8 cellular contexts compared by ENCODE assay signal in the genomic region with DNA sequence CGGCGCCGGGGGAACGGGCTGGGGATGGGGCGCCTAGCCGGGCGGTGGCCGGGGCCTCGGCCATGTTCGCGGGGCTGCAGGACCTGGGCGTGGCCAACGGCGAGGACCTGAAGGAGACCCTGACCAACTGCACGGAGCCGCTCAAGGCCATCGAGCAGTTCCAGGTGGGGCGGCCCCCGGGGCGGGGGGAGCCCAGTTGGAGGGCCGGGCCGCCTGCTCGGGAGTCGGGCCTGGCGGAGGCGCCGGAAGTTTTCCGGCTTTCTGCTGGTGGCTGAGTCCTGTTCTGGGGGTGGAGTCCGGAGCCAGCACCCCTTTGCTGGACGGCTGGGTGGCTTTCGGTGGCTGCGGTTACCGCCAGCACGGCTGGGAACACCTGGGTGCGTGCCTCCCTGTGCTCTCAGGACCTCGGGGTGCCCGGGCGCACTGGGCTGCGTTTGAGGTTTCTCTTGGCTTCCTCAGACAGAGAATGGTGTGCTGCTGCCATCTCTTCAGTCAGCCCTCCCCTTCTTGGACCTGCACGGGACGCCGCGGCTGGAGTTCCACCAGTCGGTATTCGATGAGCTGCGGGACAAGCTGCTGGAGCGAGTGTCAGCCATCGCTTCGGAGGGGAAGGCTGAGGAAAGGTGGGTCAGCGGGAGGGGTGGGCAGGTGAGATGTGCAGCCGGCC. TPM values are rescaled to one million over a fixed set of nuclear protein-coding genes. Genes with fewer than 3 reads are reported as not detected.
DNase-seq lines count a peak whose midpoint lies in the region; ATAC-seq, FAIRE-seq and TF ChIP-seq lines count a peak whose summit lies in the region.

No MANE protein-coding gene starts in this region.

- intact Hi-C loops in kidney (cut with DNase I): no loop called here

- TF ChIP-seq CTCF in BJ (IDR thresholded peaks at IDR 0.05; ENCODE audit: insufficient read depth, low read depth, low read length) (no peak), astrocyte of the cerebellum (IDR thresholded peaks at IDR 0.05; ENCODE audit: low read depth, low read length, missing control alignments) (no peak), kidney (IDR thresholded peaks at IDR 0.05; ENCODE audit: borderline replicate concordance, extremely low read depth, insufficient read depth) (no peak), GM10266 (IDR thresholded peaks at IDR 0.05; ENCODE audit: control insufficient read depth, insufficient read depth, low read depth, missing control alignments) (no peak)

- H3K4me1 ChIP-seq in kidney (ENCODE audit: control insufficient read depth in 1 of 2, insufficient read depth in 1 of 2, low read depth in 1 of 2, low read length in 2 of 2): peaks cover 13 to 22% of the 10 kb centered on the region in 2 donors

- peak overlapping the region; percentile 99 for H3K4me3 ChIP-seq in BJ (ENCODE audit: low read depth, low read length)
- peak overlapping the region; percentile 95 for H3K4me3 ChIP-seq in astrocyte of the cerebellum (ENCODE audit: low read depth, low read length)
- peak overlapping the region; percentile 84 to 90 for H3K4me3 ChIP-seq in kidney (ENCODE audit: low read length in 2 of 2)

- peak; percentile 66 for FAIRE-seq in GM19239 (lab: Jason Lieb, UNC)
- no peak for FAIRE-seq in kidney (lab: Jason Lieb, UNC)

- CTCF ChIA-PET in BJ (lab: Yijun Ruan, JAX): interaction anchor here (0.7 to 1.7 kb wide), 2 partner anchors 13 to 22 kb away, joined by 3 to 4 read pairs; a partner anchor contains a TSS

- POLR2A ChIA-PET in BJ (lab: Charles Lee): interaction anchor here (0.6 to 0.8 kb wide), 2 partner anchors 11 to 29 kb away, joined by 3 read pairs; no protein-coding TSS in a partner anchor

- H3K9ac ChIP-seq in kidney (ENCODE audit: low read length in 2 of 2): peak overlapping the region; percentile 67 to 82

- in situ Hi-C loops in astrocyte of the cerebellum (cut with HindIII; ENCODE audit: low sequenced_read_pairs): no loop called here

- H3K27ac ChIP-seq in KOPT-K1 (ENCODE audit: low read depth, low read length, poor library complexity, severe bottlenecking): peak overlapping the region; percentile 69
- H3K27ac ChIP-seq in kidney (ENCODE audit: low read depth in 2 of 2, low read length in 2 of 2): no peak overlapping the region

- H3K36me3 ChIP-seq in BJ (ENCODE audit: control insufficient read depth, insufficient read depth, low read length): peaks cover 5% of the 10 kb centered on the region
- H3K36me3 ChIP-seq in KOPT-K1 (ENCODE audit: insufficient read depth, low read length): peaks cover 19% of the 10 kb centered on the region; the same call in 1 of the 2 replicates
- H3K36me3 ChIP-seq in kidney (ENCODE audit: control insufficient read depth in 1 of 2, insufficient read depth in 2 of 2, low read length in 2 of 2): peaks cover 0 to 10% of the 10 kb centered on the region in 2 donors

- ATAC-seq in stimulated activated naive CD8-positive, alpha-beta T cell treated with anti-CD3 and anti-CD28 coated beads, Interleukin-15, amount 100 ng/mL, for 72 hours: no peak

- H3K9me3 ChIP-seq in KOPT-K1 (ENCODE audit: insufficient read depth, low read length, poor library complexity, severe bottlenecking) (no peaks in the 10 kb centered on the region), kidney (ENCODE audit: control insufficient read depth in 1 of 2, low read length in 2 of 2) (no peaks in the 10 kb centered on the region)

- DNase-seq in BJ (ENCODE audit: low read depth) (no peak), GM19239 (ENCODE audit: insufficient read length, low spot score) (peak; percentile 64), astrocyte of the cerebellum (ENCODE audit: low read depth) (no peak), kidney (no peak), GM10266 (ENCODE audit: extremely low spot score) (no peak), ureter (ENCODE audit: low spot score) (no peak)
- no peak for DNase-seq in stimulated activated naive CD8-positive, alpha-beta T cell treated with anti-CD3 and anti-CD28 coated beads, Interleukin-15, amount 100 ng/mL, for 72 hours

- H3K4me3 Mint-ChIP-seq in stimulated activated naive CD8-positive, alpha-beta T cell treated with anti-CD3 and anti-CD28 coated beads, Interleukin-15, amount 100 ng/mL, for 72 hours: peak overlapping the region; percentile 81 to 87

- peak overlapping the region in 1 of 2 donors; percentile 13 for H3K27ac Mint-ChIP-seq in stimulated activated naive CD8-positive, alpha-beta T cell treated with anti-CD3 and anti-CD28 coated beads, Interleukin-15, amount 100 ng/mL, for 72 hours

- no peaks in the 10 kb centered on the region for H3K27me3 ChIP-seq in BJ (ENCODE audit: control insufficient read depth, insufficient read depth, low read length)

- no peaks in the 10 kb centered on the region for H3K9me3 Mint-ChIP-seq in stimulated activated naive CD8-positive, alpha-beta T cell treated with anti-CD3 and anti-CD28 coated beads, Interleukin-15, amount 100 ng/mL, for 72 hours

- H3K27me3 Mint-ChIP-seq in stimulated activated naive CD8-positive, alpha-beta T cell treated with anti-CD3 and anti-CD28 coated beads, Interleukin-15, amount 100 ng/mL, for 72 hours: peaks cover 6% of the 10 kb centered on the region

- peaks cover 24% of the 10 kb centered on the region for H3K4me1 Mint-ChIP-seq in stimulated activated naive CD8-positive, alpha-beta T cell treated with anti-CD3 and anti-CD28 coated beads, Interleukin-15, amount 100 ng/mL, for 72 hours

RNA-seq across cellular contexts. Expression of a gene that starts 0.5 kb away (rescaled TPM):
- polyA plus RNA-seq in BJ (2011; rRNA removed): 26.6 and 51.9 TPM in 2 replicates
- polyA minus RNA-seq in BJ (2011; rRNA and poly(A)+ RNA removed): 22.6 and 25.7 TPM in 2 replicates
- 57.3 TPM for total RNA-seq in kidney
- polyA plus RNA-seq in kidney (ENCODE audit: insufficient read depth, low read depth, low replicate concordance): 43.8 TPM
- 45.2 TPM for total RNA-seq in ureter

RNA-seq across cellular contexts. Expression of a gene that starts 4.5 kb away (rescaled TPM):
- not detected in 2 replicates for polyA plus RNA-seq in BJ (2011; rRNA removed)
- not detected in 2 replicates for polyA minus RNA-seq in BJ (2011; rRNA and poly(A)+ RNA removed)
- 0.38 TPM for total RNA-seq in kidney
- not detected for polyA plus RNA-seq in kidney (ENCODE audit: insufficient read depth, low read depth, low replicate concordance)
- not detected for total RNA-seq in ureter

RNA-seq across cellular contexts. Expression of a gene that starts 14.5 kb away (rescaled TPM):
- 263 and 385 TPM in 2 replicates for polyA plus RNA-seq in BJ (2011; rRNA removed)
- 213 and 239 TPM in 2 replicates for polyA minus RNA-seq in BJ (2011; rRNA and poly(A)+ RNA removed)
- total RNA-seq in kidney: 258 TPM
- 394 TPM for polyA plus RNA-seq in kidney (ENCODE audit: insufficient read depth, low read depth, low replicate concordance)
- 351 TPM for total RNA-seq in ureter

RNA-seq across cellular contexts. Expression of a gene that starts 21.9 kb away (rescaled TPM):
- polyA plus RNA-seq in BJ (2011; rRNA removed): 16.9 and 23.8 TPM in 2 replicates
- 14.5 and 17.4 TPM in 2 replicates for polyA minus RNA-seq in BJ (2011; rRNA and poly(A)+ RNA removed)
- 23.8 TPM for total RNA-seq in kidney
- polyA plus RNA-seq in kidney (ENCODE audit: insufficient read depth, low read depth, low replicate concordance): 4.9 TPM
- total RNA-seq in ureter: 15.4 TPM

RNA-seq across cellular contexts. Expression of a gene that starts 24.9 kb away (rescaled TPM):
- polyA plus RNA-seq in BJ (2011; rRNA removed): not detected in 2 replicates
- polyA minus RNA-seq in BJ (2011; rRNA and poly(A)+ RNA removed): not detected in 2 replicates
- 0.13 TPM for total RNA-seq in kidney
- polyA plus RNA-seq in kidney (ENCODE audit: insufficient read depth, low read depth, low replicate concordance): 36.0 TPM
- not detected for total RNA-seq in ureter
